Comparison of ENCODE assay signal across 21 cellular contexts in the genomic region with DNA sequence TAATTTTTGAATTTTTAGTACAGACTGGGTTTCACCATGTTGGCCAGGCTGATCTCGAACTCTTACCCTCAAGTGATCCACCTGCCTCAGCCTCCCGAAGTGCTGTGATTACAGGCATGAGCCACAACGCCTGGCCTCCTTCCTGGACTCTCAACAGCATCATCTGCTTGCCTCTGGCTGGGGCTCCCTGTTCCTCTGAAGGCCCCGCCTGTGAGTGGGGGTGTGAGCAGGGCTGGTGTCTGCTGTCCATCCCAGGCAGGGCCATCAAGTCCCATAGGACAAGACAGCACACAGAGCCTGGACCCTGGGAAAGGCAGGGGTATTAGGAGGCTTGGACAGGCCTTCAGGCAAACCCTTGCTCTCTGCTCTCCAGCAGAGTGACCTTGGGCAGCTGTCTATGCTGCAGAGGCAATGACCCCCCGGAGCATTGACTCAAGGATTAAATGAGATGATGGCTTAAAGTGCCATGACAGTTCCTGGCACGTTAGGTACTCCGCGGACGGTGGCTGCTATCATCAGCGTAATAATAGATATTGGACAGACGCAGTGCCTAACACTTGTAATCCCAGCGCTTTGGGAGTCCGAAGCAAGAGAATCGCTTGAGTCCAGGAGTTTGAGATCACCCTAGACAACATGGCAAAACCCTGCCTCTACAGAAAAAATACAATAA. TPM values are rescaled to one million over a fixed set of nuclear protein-coding genes. Genes with fewer than 3 reads are reported as not detected.
DNase-seq lines count a peak whose midpoint lies in the region; ATAC-seq and TF ChIP-seq lines count a peak whose summit lies in the region.
"Had no signal": no experiment of that assay in that cellular context is flagged by ENCODE, and none has a peak within 500 bp of the region (broad histone marks: within the 10 kb centered on the region; RNA-seq: fewer than 3 reads in every experiment).

No MANE protein-coding gene starts in this region.

- H3K27ac Mint-ChIP-seq in T-helper 17 cell: no peak overlapping the region
- H3K27ac Mint-ChIP-seq: CD4-positive, alpha-beta memory T cell; IgD-negative memory B cell had no signal

- intact Hi-C loops in cardiac septum (cut with DNase I): loop anchor here (10.0 kb wide), 1 partner anchor 63 kb away; no protein-coding TSS in a partner anchor
- intact Hi-C loops in sigmoid colon (cut with DNase I): no loop called here
- intact Hi-C loops in upper lobe of right lung (cut with DNase I): no loop called here

- H3K4me3 ChIP-seq in right atrium auricular region (no peak overlapping the region), sigmoid colon (no peak overlapping the region), upper lobe of right lung (no peak overlapping the region)
- H3K4me3 ChIP-seq: BLaER1, GM12878, GM23248, HAP-1 had no signal

- H3K4me3 Mint-ChIP-seq in T-helper 17 cell: no peak overlapping the region
- H3K4me3 Mint-ChIP-seq: CD14-positive monocyte; CD4-positive, alpha-beta memory T cell; IgD-negative memory B cell had no signal

- H3K27me3 Mint-ChIP-seq in T-helper 17 cell: peaks cover 8% of the 10 kb centered on the region
- H3K27me3 Mint-ChIP-seq: IgD-negative memory B cell had no signal

- H3K9me3 ChIP-seq in right atrium auricular region (no peaks in the 10 kb centered on the region), sigmoid colon (no peaks in the 10 kb centered on the region), upper lobe of right lung (no peaks in the 10 kb centered on the region), T-helper 17 cell (ENCODE audit: control insufficient read depth, low read length, poor library complexity, severe bottlenecking) (no peaks in the 10 kb centered on the region)
- H3K9me3 ChIP-seq: BLaER1, HAP-1 had no signal

- H3K36me3 Mint-ChIP-seq in T-helper 17 cell (ENCODE audit: low read depth): no peaks in the 10 kb centered on the region
- H3K36me3 Mint-ChIP-seq: CD14-positive monocyte; CD4-positive, alpha-beta memory T cell; IgD-negative memory B cell had no signal

- ATAC-seq in upper lobe of right lung: no peak
- ATAC-seq in GM21390 (IDR thresholded peaks at IDR 0.05; ENCODE audit: unreplicated experiment): no peak
- ATAC-seq in T-helper 17 cell: no peak
- ATAC-seq: GM12878 had no signal

- H3K27me3 ChIP-seq in right atrium auricular region (no peaks in the 10 kb centered on the region), sigmoid colon (no peaks in the 10 kb centered on the region), upper lobe of right lung (no peaks in the 10 kb centered on the region)
- H3K27me3 ChIP-seq: BLaER1 had no signal

- H3K4me1 ChIP-seq in right atrium auricular region: peaks cover 0 to 6% of the 10 kb centered on the region in 2 donors
- peaks cover 0 to 37% (median 9%) of the 10 kb centered on the region in 4 donors for H3K4me1 ChIP-seq in sigmoid colon
- peaks cover 24% of the 10 kb centered on the region for H3K4me1 ChIP-seq in upper lobe of right lung
- H3K4me1 ChIP-seq: HAP-1 had no signal

- DNase-seq in cardiac septum (ENCODE audit: low spot score): peak; percentile 59
- no peak for DNase-seq in right atrium auricular region (ENCODE audit: low spot score)
- peak; percentile 74 for DNase-seq in mesenteric fat pad (ENCODE audit: low spot score)
- DNase-seq in sigmoid colon: peak; percentile 45
- no peak for DNase-seq in upper lobe of right lung
- no peak for DNase-seq in DMS53 (lab: John Stamatoyannopoulos, UW)
- no peak for DNase-seq in T-helper 17 cell
- DNase-seq: 8988T, DND-41, EL, GM23248 had no signal

- WGBS in sigmoid colon, 2 donors: 85 to 92% methylated on average over 14 of the region's 14 CpGs

- H3K36me3 ChIP-seq in right atrium auricular region (no peaks in the 10 kb centered on the region), sigmoid colon (no peaks in the 10 kb centered on the region), upper lobe of right lung (no peaks in the 10 kb centered on the region)
- H3K36me3 ChIP-seq: BLaER1, HAP-1 had no signal

- H3K27ac ChIP-seq in right atrium auricular region: no peak overlapping the region
- H3K27ac ChIP-seq in sigmoid colon: no peak overlapping the region
- peak overlapping the region; percentile 51 for H3K27ac ChIP-seq in upper lobe of right lung
- H3K27ac ChIP-seq: BLaER1, GM23248 had no signal

- TF ChIP-seq POLR2A in sigmoid colon (IDR thresholded peaks at IDR 0.05): no peak

- TF ChIP-seq EP300 in sigmoid colon (IDR thresholded peaks at IDR 0.05): no peak

- H3K4me1 Mint-ChIP-seq in T-helper 17 cell: no peaks in the 10 kb centered on the region
- H3K4me1 Mint-ChIP-seq: CD14-positive monocyte; CD4-positive, alpha-beta memory T cell had no signal

- TF ChIP-seq CTCF in right atrium auricular region (IDR thresholded peaks at IDR 0.05) (no peak), sigmoid colon (IDR thresholded peaks at IDR 0.05) (no peak), upper lobe of right lung (IDR thresholded peaks at IDR 0.05) (no peak)

RNA-seq across cellular contexts. Expression of gene SCNN1B, which starts 19.2 kb away (rescaled TPM):
- total RNA-seq in cardiac septum (not detected), right atrium auricular region (under 1 TPM; 0.16 to 0.26 TPM), mesenteric fat pad (4.4 TPM), sigmoid colon (1 to 10 TPM; 1.7 to 9.2 (median 5.9) TPM), upper lobe of right lung (50.3 TPM), T-helper 17 cell (not detected)
- 100 to 1,000 TPM in 1 of 3 donors, 10 to 100 TPM in 2; 46.8 to 212 (median 51.3) TPM for polyA plus RNA-seq in sigmoid colon
- total RNA-seq: CD4-positive, alpha-beta memory T cell; G401; GM23248; H4 had no signal
- polyA plus RNA-seq: AG04450; CD14-positive monocyte; CD4-positive, alpha-beta memory T cell; GM23248 had no signal

Comparison
In these comparisons a context has a peak if more than half of its experiments do, and no peak if none do; other contexts are left out.
1. DNase-seq: peak in cardiac septum (single experiment), mesenteric fat pad (single experiment) and sigmoid colon (single experiment); none in right atrium auricular region (single experiment), upper lobe of right lung (single experiment), DMS53 (single experiment) and T-helper 17 cell (0 of 3).